In genomic region chr2:139544452-139544851, GRCh38 we compare ENCODE assay signal across 16 cellular contexts.
DNase-seq lines count a peak whose midpoint lies in the region; ATAC-seq and TF ChIP-seq lines count a peak whose summit lies in the region.
"Had no signal": no experiment of that assay in that cellular context is flagged by ENCODE, and none has a peak within 500 bp of the region (broad histone marks: within the 10 kb centered on the region; RNA-seq: fewer than 3 reads in every experiment).

No MANE protein-coding gene starts in this region.

- no peak overlapping the region for H3K56ac ChIP-seq in mesendoderm (ENCODE audit: low read length)

- H3K4ac ChIP-seq in mesendoderm (ENCODE audit: low read depth, low read length): no peak overlapping the region

- no peak overlapping the region for H3K23ac ChIP-seq in mesendoderm (ENCODE audit: low read length)

- peaks cover 41% of the 10 kb centered on the region for H3K9me3 Mint-ChIP-seq in WTC11

- no peak overlapping the region; the same call in 1 of the 2 replicates for H3K4me3 Mint-ChIP-seq in WTC11
- H3K4me3 Mint-ChIP-seq: CD4-positive, alpha-beta memory T cell had no signal

- H2BK120ac ChIP-seq in mesendoderm (ENCODE audit: low read depth, low read length): no peak overlapping the region

- CTCF ChIA-PET in WTC11 (lab: Charles Lee): no interaction called here

- H3K4me1 Mint-ChIP-seq in WTC11: peaks cover 13% of the 10 kb centered on the region
- H3K4me1 Mint-ChIP-seq: CD4-positive, alpha-beta memory T cell had no signal

- DNase-seq in NCI-H146 (lab: John Stamatoyannopoulos, UW) (peak; percentile 43), NCI-H146 treated with DMSO at 0.1 percent for 48 hours (lab: John Stamatoyannopoulos, UW; ENCODE audit: unreplicated experiment) (no peak), WTC11 (ENCODE audit: low spot score) (no peak), mesendoderm (peak; percentile 33), ACHN (no peak), GM20000 (ENCODE audit: low spot score) (no peak)
- DNase-seq: 8988T; BE2C; CD4-positive, alpha-beta memory T cell; DND-41; GDM1 had no signal

- H3K27me3 ChIP-seq in HUES48 (ENCODE audit: control insufficient read depth, insufficient read depth, low read length): no peaks in the 10 kb centered on the region
- no peaks in the 10 kb centered on the region for H3K27me3 ChIP-seq in mesendoderm (ENCODE audit: insufficient read depth, low read length, poor library complexity)
- H3K27me3 ChIP-seq: BE2C had no signal

- no peak overlapping the region for H4K5ac ChIP-seq in mesendoderm (ENCODE audit: low read length)

- no peak overlapping the region for H2BK15ac ChIP-seq in mesendoderm (replicated peaks; ENCODE audit: low read depth)

- H3K27me3 Mint-ChIP-seq in WTC11 (ENCODE audit: low read depth): no peaks in the 10 kb centered on the region
- H3K27me3 Mint-ChIP-seq: CD4-positive, alpha-beta memory T cell had no signal

- H3K9me3 ChIP-seq in HUES48 (ENCODE audit: control insufficient read depth, insufficient read depth, low read length): no peaks in the 10 kb centered on the region
- H3K9me3 ChIP-seq: BE2C had no signal

- H3K79me1 ChIP-seq in mesendoderm (ENCODE audit: low read length): no peaks in the 10 kb centered on the region

- no peaks in the 10 kb centered on the region for H3K79me2 ChIP-seq in mesendoderm (ENCODE audit: control insufficient read depth, insufficient read depth, low read length)

- H3K4me1 ChIP-seq in HUES48 (ENCODE audit: control insufficient read depth, insufficient read depth, low read length): peaks cover 16% of the 10 kb centered on the region
- peaks cover 2% of the 10 kb centered on the region for H3K4me1 ChIP-seq in mesendoderm (ENCODE audit: control insufficient read depth, low read depth, low read length)
- H3K4me1 ChIP-seq: BE2C had no signal

- in situ Hi-C loops in ACHN (cut with HindIII; ENCODE audit: low pct_ligation_motif_present, low pct_unique_long_range_greater_than_20kb, low sequenced_read_pairs): no loop called here

- POLR2A ChIA-PET in WTC11 (lab: Charles Lee): no interaction called here

- H3K27ac ChIP-seq in HUES48 (ENCODE audit: low read depth, low read length) (peak overlapping the region; percentile 33), mesendoderm (ENCODE audit: low read depth, low read length) (no peak overlapping the region)
- H3K27ac ChIP-seq: C4-2B had no signal

- H3K27ac Mint-ChIP-seq in WTC11: no peak overlapping the region
- H3K27ac Mint-ChIP-seq: CD4-positive, alpha-beta memory T cell had no signal

- H3K9ac ChIP-seq in HUES48 (ENCODE audit: low read depth, low read length) (no peak overlapping the region), mesendoderm (ENCODE audit: low read length) (no peak overlapping the region)

- no peak overlapping the region for H3K18ac ChIP-seq in mesendoderm (ENCODE audit: low read length)

- no peak overlapping the region for H3K4me2 ChIP-seq in mesendoderm (ENCODE audit: low read length)

- H3K36me3 ChIP-seq in HUES48 (ENCODE audit: control insufficient read depth, insufficient read depth, low read length) (no peaks in the 10 kb centered on the region), mesendoderm (ENCODE audit: control insufficient read depth, insufficient read depth, low read length) (no peaks in the 10 kb centered on the region)
- H3K36me3 ChIP-seq: BE2C had no signal

- no peak overlapping the region for H4K8ac ChIP-seq in mesendoderm (ENCODE audit: low read depth, low read length)

- H3K36me3 Mint-ChIP-seq in WTC11: peaks cover 16% of the 10 kb centered on the region
- H3K36me3 Mint-ChIP-seq: CD4-positive, alpha-beta memory T cell had no signal

- no peak overlapping the region for H2AK5ac ChIP-seq in mesendoderm (ENCODE audit: low read length)

- ATAC-seq in WTC11 (peak; percentile 46; the same call in 1 of the 2 replicates), HG02840 (IDR thresholded peaks at IDR 0.05; ENCODE audit: low FRiP score, unreplicated experiment) (no peak)
- ATAC-seq: HCT116, HepG2 had no signal

- H3K4me3 ChIP-seq in HUES48 (ENCODE audit: low read depth, low read length) (no peak overlapping the region), mesendoderm (ENCODE audit: low read length) (no peak overlapping the region)

- H2BK5ac ChIP-seq in mesendoderm (ENCODE audit: low read length): no peak overlapping the region

- no peak for TF ChIP-seq CTCF in WTC11 (IDR thresholded peaks at IDR 0.05)
- no peak for TF ChIP-seq CTCF in GM20000 (IDR thresholded peaks at IDR 0.05; ENCODE audit: extremely low read depth, missing control alignments)

TF ChIP-seq in WTC11, 78 proteins besides CTCF, POLR2A, EP300 and RAD21:
- TF ChIP-seq, protein P1, sequence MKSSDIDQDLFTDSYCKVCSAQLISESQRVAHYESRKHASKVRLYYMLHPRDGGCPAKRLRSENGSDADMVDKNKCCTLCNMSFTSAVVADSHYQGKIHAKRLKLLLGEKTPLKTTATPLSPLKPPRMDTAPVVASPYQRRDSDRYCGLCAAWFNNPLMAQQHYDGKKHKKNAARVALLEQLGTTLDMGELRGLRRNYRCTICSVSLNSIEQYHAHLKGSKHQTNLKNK (CRISPR knock-in tag; IDR thresholded peaks at IDR 0.05): no peak
- TF ChIP-seq JUN (CRISPR knock-in tag; IDR thresholded peaks at IDR 0.05) (no peak), CBFB (CRISPR knock-in tag; IDR thresholded peaks at IDR 0.05; ENCODE audit: low read depth) (no peak), GRHL2 (CRISPR knock-in tag; IDR thresholded peaks at IDR 0.05; ENCODE audit: insufficient replicate concordance, severe bottlenecking) (no peak), SMAD3 (CRISPR knock-in tag; IDR thresholded peaks at IDR 0.05; ENCODE audit: borderline replicate concordance) (no peak), E2F5 (CRISPR knock-in tag; IDR thresholded peaks at IDR 0.05) (no peak), OVOL2 (CRISPR knock-in tag; IDR thresholded peaks at IDR 0.05; ENCODE audit: borderline replicate concordance) (no peak)
- TF ChIP-seq, protein P2, sequence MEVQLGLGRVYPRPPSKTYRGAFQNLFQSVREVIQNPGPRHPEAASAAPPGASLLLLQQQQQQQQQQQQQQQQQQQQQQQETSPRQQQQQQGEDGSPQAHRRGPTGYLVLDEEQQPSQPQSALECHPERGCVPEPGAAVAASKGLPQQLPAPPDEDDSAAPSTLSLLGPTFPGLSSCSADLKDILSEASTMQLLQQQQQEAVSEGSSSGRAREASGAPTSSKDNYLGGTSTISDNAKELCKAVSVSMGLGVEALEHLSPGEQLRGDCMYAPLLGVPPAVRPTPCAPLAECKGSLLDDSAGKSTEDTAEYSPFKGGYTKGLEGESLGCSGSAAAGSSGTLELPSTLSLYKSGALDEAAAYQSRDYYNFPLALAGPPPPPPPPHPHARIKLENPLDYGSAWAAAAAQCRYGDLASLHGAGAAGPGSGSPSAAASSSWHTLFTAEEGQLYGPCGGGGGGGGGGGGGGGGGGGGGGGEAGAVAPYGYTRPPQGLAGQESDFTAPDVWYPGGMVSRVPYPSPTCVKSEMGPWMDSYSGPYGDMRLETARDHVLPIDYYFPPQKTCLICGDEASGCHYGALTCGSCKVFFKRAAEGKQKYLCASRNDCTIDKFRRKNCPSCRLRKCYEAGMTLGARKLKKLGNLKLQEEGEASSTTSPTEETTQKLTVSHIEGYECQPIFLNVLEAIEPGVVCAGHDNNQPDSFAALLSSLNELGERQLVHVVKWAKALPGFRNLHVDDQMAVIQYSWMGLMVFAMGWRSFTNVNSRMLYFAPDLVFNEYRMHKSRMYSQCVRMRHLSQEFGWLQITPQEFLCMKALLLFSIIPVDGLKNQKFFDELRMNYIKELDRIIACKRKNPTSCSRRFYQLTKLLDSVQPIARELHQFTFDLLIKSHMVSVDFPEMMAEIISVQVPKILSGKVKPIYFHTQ (CRISPR knock-in tag; IDR thresholded peaks at IDR 0.05): no peak

Comparison
In these comparisons a context has a peak if more than half of its experiments do, and no peak if none do; other contexts are left out.
1. DNase-seq: peak in NCI-H146 (single experiment) and mesendoderm (single experiment); none in NCI-H146 treated with DMSO at 0.1 percent for 48 hours (single experiment), WTC11 (single experiment), ACHN (single experiment) and GM20000 (single experiment).